In the genomic region with DNA sequence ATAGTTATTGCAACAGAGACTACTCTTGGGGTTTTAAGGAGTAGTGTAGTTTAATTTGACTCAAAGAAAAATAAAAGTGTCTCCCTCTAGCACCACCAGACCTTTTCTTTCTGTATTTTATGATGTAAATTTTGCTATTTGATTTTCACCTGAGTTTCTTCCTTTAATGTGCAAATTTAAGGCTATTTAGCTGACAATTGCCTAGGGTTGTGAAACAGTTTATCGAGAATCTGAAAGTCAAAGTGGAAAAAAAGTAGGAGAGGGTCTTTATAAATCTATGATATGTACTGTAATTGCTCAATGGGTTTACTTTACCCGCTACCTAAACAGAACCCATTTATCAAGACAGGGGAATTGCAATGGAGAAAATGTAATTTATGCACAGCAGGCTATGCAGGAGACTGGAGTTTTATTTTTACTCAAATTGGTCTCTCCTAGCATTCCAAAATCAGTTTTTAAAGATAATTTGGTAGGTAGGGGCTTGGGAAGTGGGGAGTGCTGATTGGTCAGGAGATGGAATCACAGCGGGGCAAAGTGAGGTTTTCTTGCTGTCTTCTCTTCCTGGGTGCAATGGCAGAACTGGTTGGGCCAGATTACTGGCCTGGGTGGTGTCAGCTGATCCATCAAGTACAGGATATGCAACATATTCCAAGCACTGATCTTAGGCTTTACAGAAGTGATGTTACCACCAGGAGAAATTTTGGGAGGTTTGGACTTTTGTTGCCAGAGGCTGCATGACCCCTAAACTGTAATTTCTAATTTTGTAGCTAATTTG, we compare ENCODE assay signal across 20 cellular contexts.
"Had no signal": no experiment of that assay in that cellular context is flagged by ENCODE, and none has a peak within 500 bp of the region (broad histone marks: within the 10 kb centered on the region; RNA-seq: fewer than 3 reads in every experiment).

No MANE protein-coding gene starts in this region.

- H3K4me3 ChIP-seq: colonic mucosa, right atrium auricular region, tibial nerve had no signal

- H3K9me3 ChIP-seq: colonic mucosa, right atrium auricular region had no signal

- DNase-seq: activated CD4-positive, alpha-beta T cell treated with anti-CD3 and anti-CD28 coated beads, Interleukin-2, amount 50 U/mL, for 48 hours; activated CD4-positive, CD25-positive, alpha-beta regulatory T cell treated with anti-CD3 and anti-CD28 coated beads, Interleukin-2, amount 50 U/mL, for 72 hours; activated CD8-positive, alpha-beta memory T cell treated with anti-CD3 and anti-CD28 coated beads, Interleukin-2, amount 10 ng/mL, durations not matched to agents 7 days and 5 days; activated naive CD4-positive, alpha-beta T cell treated with anti-CD3 and anti-CD28 coated beads, Interleukin-2, amount 10 ng/mL, durations not matched to agents 7 days and 5 days; activated T-cell treated with anti-CD3 and anti-CD28 coated beads, Interleukin-2, amount 50 U/mL, for 1 hour; colonic mucosa; natural killer cell; nucleus accumbens; small intestine; stimulated activated CD4-positive, alpha-beta T cell treated with anti-CD3 and anti-CD28 coated beads, Interleukin-4, amount 100 ng/mL, for 4 hours; stimulated activated CD8-positive, alpha-beta memory T cell treated with anti-CD3 and anti-CD28 coated beads, Interleukin-4, amount 100 ng/mL, for 48 hours; stimulated activated naive CD4-positive, alpha-beta T cell treated with Interleukin-2 at 50 U/mL for 16 hours; substantia nigra; T-helper 1 cell; T1000 had no signal

- H3K27me3 ChIP-seq: colonic mucosa, foreskin keratinocyte, right atrium auricular region, tibial nerve had no signal

- H3K36me3 ChIP-seq: colonic mucosa, right atrium auricular region, tibial nerve had no signal

- H3K4me1 ChIP-seq: colonic mucosa, foreskin keratinocyte, right atrium auricular region, tibial nerve had no signal

- H3K27me3 Mint-ChIP-seq: activated CD8-positive, alpha-beta memory T cell treated with anti-CD3 and anti-CD28 coated beads, Interleukin-2, amount 10 ng/mL, durations not matched to agents 7 days and 5 days; activated naive CD4-positive, alpha-beta T cell treated with anti-CD3 and anti-CD28 coated beads, Interleukin-2, amount 10 ng/mL, durations not matched to agents 7 days and 5 days; memory B cell had no signal

- H3K4me1 Mint-ChIP-seq: activated CD8-positive, alpha-beta memory T cell treated with anti-CD3 and anti-CD28 coated beads, Interleukin-2, amount 10 ng/mL, durations not matched to agents 7 days and 5 days; activated naive CD4-positive, alpha-beta T cell treated with anti-CD3 and anti-CD28 coated beads, Interleukin-2, amount 10 ng/mL, durations not matched to agents 7 days and 5 days; memory B cell; natural killer cell had no signal

- H3K9me3 Mint-ChIP-seq: activated naive CD4-positive, alpha-beta T cell treated with anti-CD3 and anti-CD28 coated beads, Interleukin-2, amount 10 ng/mL, durations not matched to agents 7 days and 5 days; memory B cell had no signal

- H3K27ac Mint-ChIP-seq: activated CD8-positive, alpha-beta memory T cell treated with anti-CD3 and anti-CD28 coated beads, Interleukin-2, amount 10 ng/mL, durations not matched to agents 7 days and 5 days; activated naive CD4-positive, alpha-beta T cell treated with anti-CD3 and anti-CD28 coated beads, Interleukin-2, amount 10 ng/mL, durations not matched to agents 7 days and 5 days; memory B cell; natural killer cell; progenitor cell of endocrine pancreas had no signal

- H3K4me3 Mint-ChIP-seq: activated CD8-positive, alpha-beta memory T cell treated with anti-CD3 and anti-CD28 coated beads, Interleukin-2, amount 10 ng/mL, durations not matched to agents 7 days and 5 days; activated naive CD4-positive, alpha-beta T cell treated with anti-CD3 and anti-CD28 coated beads, Interleukin-2, amount 10 ng/mL, durations not matched to agents 7 days and 5 days; memory B cell; natural killer cell had no signal

- H3K27ac ChIP-seq: colonic mucosa, foreskin keratinocyte, right atrium auricular region, tibial nerve had no signal

- H3K36me3 Mint-ChIP-seq: activated CD8-positive, alpha-beta memory T cell treated with anti-CD3 and anti-CD28 coated beads, Interleukin-2, amount 10 ng/mL, durations not matched to agents 7 days and 5 days; activated naive CD4-positive, alpha-beta T cell treated with anti-CD3 and anti-CD28 coated beads, Interleukin-2, amount 10 ng/mL, durations not matched to agents 7 days and 5 days; memory B cell; natural killer cell had no signal
